8 cellular contexts compared by ENCODE assay signal in genomic region chr2:199596549-199596948, GRCh38.
DNase-seq lines count a peak whose midpoint lies in the region; ATAC-seq and TF ChIP-seq lines count a peak whose summit lies in the region.

No MANE protein-coding gene starts in this region.

- no peaks in the 10 kb centered on the region for H3K36me3 ChIP-seq in H7 (replicated peaks; ENCODE audit: control insufficient read depth, insufficient read depth, low read length)
- no peaks in the 10 kb centered on the region for H3K36me3 ChIP-seq in Peyer's patch

- H3K9me3 Mint-ChIP-seq in effector memory CD8-positive, alpha-beta T cell, result no peaks in the 10 kb centered on the region

- no peaks in the 10 kb centered on the region for H3K4me1 Mint-ChIP-seq in effector memory CD8-positive, alpha-beta T cell (ENCODE audit: low read depth in 2 of 2)

- H3K9me3 ChIP-seq in Peyer's patch, result no peaks in the 10 kb centered on the region

- TF ChIP-seq POLR2A in Peyer's patch (IDR thresholded peaks at IDR 0.05), result no peak

- no peak overlapping the region for H3K4me3 Mint-ChIP-seq in effector memory CD8-positive, alpha-beta T cell

- peak; percentile 18 for DNase-seq in COR-L47 (lab: John Stamatoyannopoulos, UW)
- DNase-seq in H7, result peak; percentile 60
- no peak for DNase-seq in Peyer's patch
- DNase-seq in iPS-NIHi11 (ENCODE audit: low spot score), result peak; percentile 24
- no peak for DNase-seq in effector memory CD8-positive, alpha-beta T cell
- DNase-seq in activated effector memory CD4-positive, alpha-beta T cell treated with anti-CD3 and anti-CD28 coated beads, Interleukin-2, amount 50 U/mL, for 16 hours, result no peak
- no peak for DNase-seq in activated T-cell treated with anti-CD3 and anti-CD28 coated beads, Interleukin-2, amount 50 U/mL, for 1 hour

- no peak overlapping the region for H3K27ac ChIP-seq in Peyer's patch

- no peak for ATAC-seq in effector memory CD8-positive, alpha-beta T cell (replicated peaks)
- no peak for ATAC-seq in GM18868 (IDR thresholded peaks at IDR 0.05; ENCODE audit: unreplicated experiment)

- no peak overlapping the region for H3K27ac Mint-ChIP-seq in effector memory CD8-positive, alpha-beta T cell

- no peak overlapping the region for H3K4me3 ChIP-seq in H7 (ENCODE audit: insufficient read depth, low read depth, low read length)
- no peak overlapping the region for H3K4me3 ChIP-seq in Peyer's patch

- H3K27me3 Mint-ChIP-seq in effector memory CD8-positive, alpha-beta T cell, result no peaks in the 10 kb centered on the region

- peak in 4 of 6 experiments; percentile 29 to 53 (median 38) for TF ChIP-seq CTCF in Peyer's patch (IDR thresholded peaks at IDR 0.05)

- no peaks in the 10 kb centered on the region for H3K36me3 Mint-ChIP-seq in effector memory CD8-positive, alpha-beta T cell (ENCODE audit: insufficient read depth)

- no peaks in the 10 kb centered on the region for H3K4me1 ChIP-seq in Peyer's patch

- no peaks in the 10 kb centered on the region for H3K27me3 ChIP-seq in H7 (ENCODE audit: control insufficient read depth, insufficient read depth, low read length)
- H3K27me3 ChIP-seq in Peyer's patch, result no peaks in the 10 kb centered on the region

Comparison
In these comparisons a context has a peak if more than half of its experiments do, and no peak if none do; other contexts are left out.
1. DNase-seq: peak in COR-L47 (single experiment), H7 (single experiment) and iPS-NIHi11 (single experiment); none in Peyer's patch (0 of 3), effector memory CD8-positive, alpha-beta T cell (0 of 3), activated effector memory CD4-positive, alpha-beta T cell treated with anti-CD3 and anti-CD28 coated beads, Interleukin-2, amount 50 U/mL, for 16 hours (single experiment) and activated T-cell treated with anti-CD3 and anti-CD28 coated beads, Interleukin-2, amount 50 U/mL, for 1 hour (single experiment).